22 cellular contexts compared by ENCODE assay signal in the genomic region with DNA sequence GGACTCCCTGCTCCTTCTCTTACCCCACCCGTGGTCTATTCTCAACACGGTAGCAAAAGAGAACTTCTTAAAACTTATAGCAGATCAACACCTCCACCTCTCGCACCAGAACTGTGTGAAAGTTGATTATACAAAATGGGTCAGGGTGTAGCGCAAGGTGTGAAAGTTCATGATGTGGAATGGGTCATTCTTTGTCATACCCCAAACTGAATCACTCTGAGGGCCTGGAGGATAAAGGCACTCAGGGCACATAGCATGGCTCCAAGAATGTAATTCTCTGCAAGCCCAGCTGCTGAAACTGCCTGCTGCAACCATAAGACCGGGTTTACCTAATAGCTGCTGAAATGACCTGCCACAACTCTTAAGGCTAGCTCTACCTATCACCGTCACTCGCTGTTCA.
A peak's percentile ranks its signal among the peaks of the same experiment; 100 is the strongest.
DNase-seq lines count a peak whose midpoint lies in the region; ATAC-seq and TF ChIP-seq lines count a peak whose summit lies in the region.
"Had no signal": no experiment of that assay in that cellular context is flagged by ENCODE, and none has a peak within 500 bp of the region (broad histone marks: within the 10 kb centered on the region; RNA-seq: fewer than 3 reads in every experiment).

No MANE protein-coding gene starts in this region.

- H3K14ac ChIP-seq in trophoblast cell (ENCODE audit: low read length) = no peak overlapping the region

- no peak overlapping the region for H3K23ac ChIP-seq in trophoblast cell (ENCODE audit: low read length)

- TF ChIP-seq CTCF in RWPE2 (IDR thresholded peaks at IDR 0.05; ENCODE audit: poor library complexity, severe bottlenecking) = no peak

- no peaks in the 10 kb centered on the region for H3K79me2 ChIP-seq in trophoblast cell (ENCODE audit: control insufficient read depth, insufficient read depth, low read length, poor library complexity)

- H2AFZ ChIP-seq in trophoblast cell (ENCODE audit: insufficient read depth, low read length, poor library complexity) = no peak overlapping the region
- H2AFZ ChIP-seq: GM23338 had no signal

- no peak for DNase-seq in activated T-cell treated with anti-CD3 and anti-CD28 coated beads, Interleukin-2, amount 50 U/mL, for 4 hours
- no peak for DNase-seq in activated T-cell treated with anti-CD3 and anti-CD28 coated beads, Interleukin-2, amount 50 U/mL, for 1 hour
- DNase-seq in RWPE2 (ENCODE audit: low spot score) = no peak
- DNase-seq in immature natural killer cell = peak; percentile 25 to 34 (median 31)
- peak; percentile 78 to 88 for DNase-seq in trophoblast cell
- DNase-seq in NCI-H226 = no peak
- DNase-seq in mesenteric fat pad (ENCODE audit: low spot score) = no peak
- DNase-seq: AML-193; CD4-positive, alpha-beta memory T cell; COR-L47; DMS53; H9; KG1; MM.1S; NCI-H2029; NCI-H69; Peyer's patch; SIG-M5 had no signal

- H3K9me3 Mint-ChIP-seq in activated T-cell treated with anti-CD3 and anti-CD28 coated beads, Interleukin-2, amount 50 U/mL, for 4 hours = no peaks in the 10 kb centered on the region
- H3K9me3 Mint-ChIP-seq in immature natural killer cell = no peaks in the 10 kb centered on the region
- H3K9me3 Mint-ChIP-seq: CD4-positive, alpha-beta memory T cell; GM23338; H9 had no signal

- peak; percentile 27 to 38 for ATAC-seq in activated T-cell treated with anti-CD3 and anti-CD28 coated beads, Interleukin-2, amount 50 U/mL, for 4 hours
- ATAC-seq in RWPE2 (ENCODE audit: low read depth) (no peak), HG03354 (IDR thresholded peaks at IDR 0.05; ENCODE audit: poor library complexity, severe bottlenecking, unreplicated experiment) (no peak)
- ATAC-seq: GM23338 had no signal

- H4K8ac ChIP-seq in trophoblast cell (ENCODE audit: low read depth, low read length) = no peak overlapping the region

- no peak overlapping the region for H3K18ac ChIP-seq in trophoblast cell (ENCODE audit: low read length)

- no CpG with 5 or more reads among the region's 7 CpGs for WGBS in trophoblast cell (ENCODE audit: extremely low coverage, insufficient coverage, insufficient read length)

- no peak overlapping the region for H3K4ac ChIP-seq in trophoblast cell (ENCODE audit: low read depth, low read length)

- no peak overlapping the region for H3K4me3 Mint-ChIP-seq in activated T-cell treated with anti-CD3 and anti-CD28 coated beads, Interleukin-2, amount 50 U/mL, for 4 hours
- no peak overlapping the region for H3K4me3 Mint-ChIP-seq in immature natural killer cell
- H3K4me3 Mint-ChIP-seq: CD4-positive, alpha-beta memory T cell; GM23338; H9 had no signal

- H3K27ac Mint-ChIP-seq in immature natural killer cell = no peak overlapping the region
- H3K27ac Mint-ChIP-seq: CD4-positive, alpha-beta memory T cell; GM23338; H9 had no signal

- no peaks in the 10 kb centered on the region for H3K36me3 Mint-ChIP-seq in activated T-cell treated with anti-CD3 and anti-CD28 coated beads, Interleukin-2, amount 50 U/mL, for 4 hours (ENCODE audit: insufficient read depth)
- no peaks in the 10 kb centered on the region for H3K36me3 Mint-ChIP-seq in immature natural killer cell

- H3K36me3 ChIP-seq in RWPE2 (ENCODE audit: low read depth) (no peaks in the 10 kb centered on the region), trophoblast cell (ENCODE audit: control insufficient read depth in 1 of 2, insufficient read depth in 2 of 2, low read length in 2 of 2) (no peaks in the 10 kb centered on the region)
- H3K36me3 ChIP-seq: BLaER1 treated with 17β-estradiol and CSF1 and Interleukin-3, amounts not matched to agents 10 nM and 100 nM; Peyer's patch had no signal

- no peak overlapping the region for H3K9ac ChIP-seq in trophoblast cell (ENCODE audit: low read length)
- H3K9ac ChIP-seq: BLaER1 treated with 17β-estradiol and CSF1 and Interleukin-3, amounts not matched to agents 10 nM and 100 nM had no signal

- H2BK5ac ChIP-seq in trophoblast cell (ENCODE audit: low read depth, low read length, poor library complexity) = no peak overlapping the region

- no peak overlapping the region for H2AK5ac ChIP-seq in trophoblast cell (ENCODE audit: low read length)

- no peak overlapping the region for H2BK12ac ChIP-seq in trophoblast cell (ENCODE audit: low read length)

- H3K27me3 Mint-ChIP-seq in activated T-cell treated with anti-CD3 and anti-CD28 coated beads, Interleukin-2, amount 50 U/mL, for 4 hours (ENCODE audit: low read depth) = no peaks in the 10 kb centered on the region
- H3K27me3 Mint-ChIP-seq in immature natural killer cell (ENCODE audit: low read depth in 3 of 3) = peaks cover 0 to 1% (median 0%) of the 10 kb centered on the region in 3 donors
- H3K27me3 Mint-ChIP-seq: CD4-positive, alpha-beta memory T cell had no signal

- no peak overlapping the region for H3K4me3 ChIP-seq in RWPE2 (ENCODE audit: severe bottlenecking)
- no peak overlapping the region for H3K4me3 ChIP-seq in trophoblast cell (ENCODE audit: low read depth, low read length)
- H3K4me3 ChIP-seq: BLaER1 treated with 17β-estradiol and CSF1 and Interleukin-3, amounts not matched to agents 10 nM and 100 nM; GM23338; Peyer's patch; SK-N-MC had no signal

- H4K12ac ChIP-seq in trophoblast cell (ENCODE audit: low read depth, low read length) = no peak overlapping the region

- H3K9me3 ChIP-seq in RWPE2 (ENCODE audit: severe bottlenecking) (no peaks in the 10 kb centered on the region), trophoblast cell (ENCODE audit: insufficient read depth, low read depth, low read length) (no peaks in the 10 kb centered on the region)
- H3K9me3 ChIP-seq: Peyer's patch had no signal

- no peak overlapping the region for H2BK120ac ChIP-seq in trophoblast cell (ENCODE audit: insufficient read depth, low read length, poor library complexity)

- H3K27me3 ChIP-seq in RWPE2 (ENCODE audit: insufficient read depth, poor library complexity, severe bottlenecking) (no peaks in the 10 kb centered on the region), trophoblast cell (ENCODE audit: insufficient read depth, low read length) (no peaks in the 10 kb centered on the region)
- H3K27me3 ChIP-seq: BLaER1 treated with 17β-estradiol and CSF1 and Interleukin-3, amounts not matched to agents 10 nM and 100 nM; Peyer's patch had no signal

- peaks cover 30% of the 10 kb centered on the region for H3K4me1 Mint-ChIP-seq in activated T-cell treated with anti-CD3 and anti-CD28 coated beads, Interleukin-2, amount 50 U/mL, for 4 hours (ENCODE audit: low read depth)
- no peaks in the 10 kb centered on the region for H3K4me1 Mint-ChIP-seq in immature natural killer cell

- H3K79me1 ChIP-seq in trophoblast cell (ENCODE audit: low read length) = peaks cover 3% of the 10 kb centered on the region

- no peak overlapping the region for H4K91ac ChIP-seq in trophoblast cell (ENCODE audit: low read depth, low read length)

- peaks cover 36% of the 10 kb centered on the region for H3K4me1 ChIP-seq in RWPE2 (ENCODE audit: insufficient read depth, poor library complexity, severe bottlenecking)
- peaks cover 2 to 5% of the 10 kb centered on the region in 2 experiments for H3K4me1 ChIP-seq in trophoblast cell (ENCODE audit: control insufficient read depth in 1 of 2, insufficient read depth in 2 of 2, low read length in 2 of 2)
- H3K4me1 ChIP-seq: Peyer's patch had no signal

- H3K4me2 ChIP-seq in trophoblast cell (ENCODE audit: low read length) = no peak overlapping the region
- H3K4me2 ChIP-seq: GM23338 had no signal

- H3K27ac ChIP-seq in RWPE2 (ENCODE audit: poor library complexity, severe bottlenecking) (peak overlapping the region; percentile 99), trophoblast cell (ENCODE audit: low read depth, low read length) (no peak overlapping the region)
- H3K27ac ChIP-seq: BLaER1 treated with 17β-estradiol and CSF1 and Interleukin-3, amounts not matched to agents 10 nM and 100 nM; Peyer's patch; SK-N-MC had no signal

Comparison
In these comparisons a context has a peak if more than half of its experiments do, and no peak if none do; other contexts are left out.
1. ATAC-seq: peak in activated T-cell treated with anti-CD3 and anti-CD28 coated beads, Interleukin-2, amount 50 U/mL, for 4 hours (2 of 2); none in RWPE2 (single experiment) and HG03354 (single experiment).
2. DNase-seq: peak in immature natural killer cell (3 of 3) and trophoblast cell (2 of 2); none in activated T-cell treated with anti-CD3 and anti-CD28 coated beads, Interleukin-2, amount 50 U/mL, for 4 hours (single experiment), activated T-cell treated with anti-CD3 and anti-CD28 coated beads, Interleukin-2, amount 50 U/mL, for 1 hour (single experiment), RWPE2 (single experiment), NCI-H226 (single experiment) and mesenteric fat pad (single experiment).